ENCODE assay signal across 17 cellular contexts in the genomic region with DNA sequence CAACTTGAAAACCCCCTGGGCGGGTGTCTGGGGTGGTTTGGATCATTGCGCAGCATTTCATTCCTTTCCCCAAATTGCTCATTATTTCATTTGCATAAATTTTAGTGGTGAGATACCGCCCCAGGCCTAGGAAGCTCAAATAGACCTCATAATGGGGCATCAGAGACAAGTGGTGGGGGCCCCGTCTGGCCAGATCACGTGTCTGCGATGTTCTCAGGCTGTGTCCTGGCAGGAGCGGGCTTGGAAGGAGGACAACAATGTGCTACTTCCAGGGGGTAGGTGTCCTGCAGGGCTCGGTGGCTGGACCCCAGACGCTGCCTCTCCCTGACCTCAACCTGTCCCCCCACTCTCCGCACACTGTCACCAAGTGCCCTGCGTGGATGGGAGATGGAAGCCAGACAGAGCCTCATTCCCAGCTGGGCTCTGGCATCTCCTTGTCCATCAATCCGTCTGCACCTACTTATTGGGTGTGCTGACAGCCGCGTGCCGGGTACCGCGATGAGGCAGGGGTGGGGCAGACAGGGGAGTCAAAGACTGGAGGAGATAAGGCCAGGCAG.
DNase-seq lines count a peak whose midpoint lies in the region; ATAC-seq and TF ChIP-seq lines count a peak whose summit lies in the region.
"Had no signal": no experiment of that assay in that cellular context is flagged by ENCODE, and none has a peak within 500 bp of the region (broad histone marks: within the 10 kb centered on the region; RNA-seq: fewer than 3 reads in every experiment).

No MANE protein-coding gene starts in this region.

- no peaks in the 10 kb centered on the region for H3K9me3 ChIP-seq in A673 (ENCODE audit: low read depth, low read length, poor library complexity, severe bottlenecking)
- H3K9me3 ChIP-seq: Caco-2, Peyer's patch, SJCRH30 had no signal

- ATAC-seq in GM21360 (IDR thresholded peaks at IDR 0.05; ENCODE audit: unreplicated experiment), result no peak
- ATAC-seq in GM18870 (IDR thresholded peaks at IDR 0.05; ENCODE audit: unreplicated experiment), result no peak

- H3K27me3 ChIP-seq in A673 (replicated peaks; ENCODE audit: insufficient read depth, low read depth, low read length, poor library complexity), result no peaks in the 10 kb centered on the region
- H3K27me3 ChIP-seq in mesendoderm (ENCODE audit: insufficient read depth, low read length, poor library complexity), result no peaks in the 10 kb centered on the region
- H3K27me3 ChIP-seq: Peyer's patch, SJCRH30 had no signal

- no peaks in the 10 kb centered on the region for H3K79me2 ChIP-seq in mesendoderm (ENCODE audit: control insufficient read depth, insufficient read depth, low read length)

- H2BK120ac ChIP-seq in mesendoderm (ENCODE audit: low read depth, low read length), result no peak overlapping the region

- no peak overlapping the region for H2BK15ac ChIP-seq in mesendoderm (replicated peaks; ENCODE audit: low read depth)

- H3K36me3 ChIP-seq in A673 (ENCODE audit: insufficient read depth, low read length, poor library complexity, severe bottlenecking) (no peaks in the 10 kb centered on the region), mesendoderm (ENCODE audit: control insufficient read depth, insufficient read depth, low read length) (no peaks in the 10 kb centered on the region)
- H3K36me3 ChIP-seq: Peyer's patch, SJCRH30 had no signal

- no peak overlapping the region for H3K18ac ChIP-seq in mesendoderm (ENCODE audit: low read length)

- no peak overlapping the region for H3K9ac ChIP-seq in mesendoderm (ENCODE audit: low read length)

- DNase-seq in A673 (ENCODE audit: low spot score) (peak; percentile 74), NB4 (ENCODE audit: low read depth) (peak; percentile 37), cardiac septum (ENCODE audit: low spot score) (peak; percentile 80), mesendoderm (no peak), D341Med (ENCODE audit: low spot score) (no peak), T-helper 1 cell (no peak)
- DNase-seq: Caco-2, DMS53, GOT3, MM.1S, NCI-H2029, NCI-H2171 treated with DMSO at 0.1 percent for 48 hours, NCI-H774, Peyer's patch, SJCRH30 had no signal

- H3K27ac ChIP-seq in A673 (ENCODE audit: low read depth, low read length, poor library complexity, severe bottlenecking) (no peak overlapping the region), mesendoderm (ENCODE audit: low read depth, low read length) (no peak overlapping the region)
- H3K27ac ChIP-seq: Peyer's patch, SJCRH30 had no signal

- TF ChIP-seq POLR2A in NB4 (IDR thresholded peaks at IDR 0.05; ENCODE audit: extremely low read depth, insufficient read length), result no peak

- no peak overlapping the region for H3K23ac ChIP-seq in mesendoderm (ENCODE audit: low read length)

- no peaks in the 10 kb centered on the region for H3K79me1 ChIP-seq in mesendoderm (ENCODE audit: low read length)

- H3K4me3 ChIP-seq in A673 (ENCODE audit: low read depth, low read length, poor library complexity, severe bottlenecking), result no peak overlapping the region
- H3K4me3 ChIP-seq in NB4 (ENCODE audit: low read depth, low read length), result no peak overlapping the region
- no peak overlapping the region for H3K4me3 ChIP-seq in mesendoderm (ENCODE audit: low read length)
- H3K4me3 ChIP-seq: Peyer's patch, SJCRH30 had no signal

- no CpG with 5 or more reads among the region's 17 CpGs for WGBS in mesendoderm (ENCODE audit: extremely low coverage, insufficient coverage, low lambda C conversion rate)

- intact Hi-C loops in A673 (cut with micrococcal nuclease; ENCODE audit: unreplicated experiment) (no loop called here), cardiac septum (cut with DNase I) (no loop called here)

- POLR2A ChIA-PET in A673 (lab: Charles Lee; ENCODE audit: low non-redundant PET), result no interaction called here

- TF ChIP-seq CTCF in A673 (conservative IDR thresholded peaks at IDR 0.05; ENCODE audit: low read depth, low read length) (no peak), NB4 (IDR thresholded peaks at IDR 0.05; ENCODE audit: low read depth, low read length) (no peak)

- H2BK5ac ChIP-seq in mesendoderm (ENCODE audit: low read length), result no peak overlapping the region

- peak overlapping the region; percentile 15 for H3K56ac ChIP-seq in mesendoderm (ENCODE audit: low read length)

- no peak overlapping the region for H3K4ac ChIP-seq in mesendoderm (ENCODE audit: low read depth, low read length)

- CTCF ChIA-PET in A673 (lab: Charles Lee), result interaction anchor here (0.6 kb wide), 1 partner anchor 655 kb away, joined by 3 read pairs; no protein-coding TSS in a partner anchor

- no TSS peak for BruUV-seq in A673 (replicated peaks; lab: Mats Ljungman, UMichigan)

- H4K8ac ChIP-seq in mesendoderm (ENCODE audit: low read depth, low read length), result no peak overlapping the region

- no peak overlapping the region for H4K5ac ChIP-seq in mesendoderm (ENCODE audit: low read length)

- H3K4me2 ChIP-seq in mesendoderm (ENCODE audit: low read length), result no peak overlapping the region

- no peak overlapping the region for H2AK5ac ChIP-seq in mesendoderm (ENCODE audit: low read length)

- H3K4me1 ChIP-seq in A673 (ENCODE audit: insufficient read depth, low read length, poor library complexity, severe bottlenecking) (peaks cover 9% of the 10 kb centered on the region), mesendoderm (ENCODE audit: control insufficient read depth, low read depth, low read length) (peaks cover 4% of the 10 kb centered on the region)
- H3K4me1 ChIP-seq: Caco-2 had no signal

Comparison
In these comparisons a context has a peak if more than half of its experiments do, and no peak if none do; other contexts are left out.
1. DNase-seq: peak in A673 (single experiment), NB4 (single experiment) and cardiac septum (single experiment); none in mesendoderm (single experiment), D341Med (single experiment) and T-helper 1 cell (0 of 5).